In the genomic region with DNA sequence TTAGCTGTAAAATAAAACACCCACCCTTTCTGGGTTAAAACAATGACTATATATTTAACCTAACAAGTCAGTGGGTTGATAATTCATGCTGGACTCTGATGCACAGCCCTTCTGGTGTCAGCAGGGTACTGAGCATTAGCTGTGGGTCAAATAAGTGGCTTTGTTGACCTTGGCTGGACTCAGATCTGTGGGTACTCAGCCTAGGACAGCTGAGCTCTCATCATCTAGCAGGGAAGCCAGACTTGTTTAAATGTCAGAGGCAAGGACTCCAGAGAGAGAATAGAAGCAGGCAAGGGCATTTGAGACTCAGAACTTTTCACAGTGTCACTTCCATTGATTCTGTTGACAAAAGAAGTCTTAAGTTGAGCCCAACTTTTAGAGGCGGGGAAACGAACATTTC, we compare ENCODE assay signal across 23 cellular contexts.
"Had no signal": no experiment of that assay in that cellular context is flagged by ENCODE, and none has a peak within 500 bp of the region (broad histone marks: within the 10 kb centered on the region; RNA-seq: fewer than 3 reads in every experiment).

No MANE protein-coding gene starts in this region.

- H3K4me3 ChIP-seq: MG63, SJCRH30 had no signal

- H3K9me3 ChIP-seq: MG63, SJCRH30 had no signal

- ATAC-seq: Panc1, PC-3, SK-N-SH treated with all-trans-retinoic acid at 6 μM for 48 hours had no signal

- H3K4me1 ChIP-seq: SJCRH30 had no signal

- H3K27ac ChIP-seq: RWPE1, SJCRH30 had no signal

- H3K27me3 ChIP-seq: MG63, SJCRH30 had no signal

- H3K36me3 ChIP-seq: MG63, SJCRH30 had no signal

- DNase-seq: IMR-90; Karpas-422; KG1; MG63; NCI-H1092; NCI-H1105 treated with DMSO at 0.1 percent for 48 hours; NCI-H1417 treated with DMSO at 0.1 percent for 48 hours; NCI-H146; NCI-H1694 treated with DMSO at 0.1 percent for 48 hours; NCI-H1930; NCI-H2081; NCI-H2107; NCI-H2227 treated with DMSO at 0.1 percent for 48 hours; NCI-H524; NCI-H526 treated with DMSO at 0.1 percent for 48 hours; NCI-H748 treated with DMSO at 0.1 percent for 48 hours; NK-92 treated with Interleukin-12 subunit alpha and Interleukin-12 subunit beta, amount 100 ng/mL, for 24 hours; PC-3; SHP77 treated with DMSO at 0.1 percent for 48 hours; SJCRH30 had no signal
